Comparison of ENCODE assay signal across 34 cellular contexts in genomic region chr12:98847242-98847641, GRCh38.
"Had no signal": no experiment of that assay in that cellular context is flagged by ENCODE, and none has a peak within 500 bp of the region (broad histone marks: within the 10 kb centered on the region; RNA-seq: fewer than 3 reads in every experiment).

No MANE protein-coding gene starts in this region.

- H3K4me3 ChIP-seq: MG63 had no signal

- DNase-seq: Karpas-422, Kasumi-1, MG63, MM.1S, MV-4-11, NCI-H1048, NCI-H1092, NCI-H1092 treated with DMSO at 0.1 percent for 48 hours, NCI-H1105, NCI-H1105 treated with DMSO at 0.1 percent for 48 hours, NCI-H1417, NCI-H1417 treated with DMSO at 0.1 percent for 48 hours, NCI-H1436, NCI-H1436 treated with DMSO at 0.1 percent for 48 hours, NCI-H146, NCI-H1694, NCI-H1694 treated with DMSO at 0.1 percent for 48 hours, NCI-H187, NCI-H187 treated with DMSO at 0.1 percent for 48 hours, NCI-H1930, NCI-H2029, NCI-H2029 treated with DMSO at 0.1 percent for 48 hours, NCI-H2081, NCI-H2081 treated with DMSO at 0.1 percent for 48 hours, NCI-H2107, NCI-H2171, NCI-H2171 treated with DMSO at 0.1 percent for 48 hours, NCI-H2227 treated with DMSO at 0.1 percent for 48 hours, NCI-H226, NCI-H345, NCI-H446, NCI-H446 treated with DMSO at 0.1 percent for 48 hours, NCI-H510A, NCI-H510A treated with DMSO at 0.1 percent for 48 hours had no signal

- H3K9me3 ChIP-seq: MG63 had no signal

- H3K36me3 ChIP-seq: MG63 had no signal
